8 cellular contexts compared by ENCODE assay signal in the genomic region with DNA sequence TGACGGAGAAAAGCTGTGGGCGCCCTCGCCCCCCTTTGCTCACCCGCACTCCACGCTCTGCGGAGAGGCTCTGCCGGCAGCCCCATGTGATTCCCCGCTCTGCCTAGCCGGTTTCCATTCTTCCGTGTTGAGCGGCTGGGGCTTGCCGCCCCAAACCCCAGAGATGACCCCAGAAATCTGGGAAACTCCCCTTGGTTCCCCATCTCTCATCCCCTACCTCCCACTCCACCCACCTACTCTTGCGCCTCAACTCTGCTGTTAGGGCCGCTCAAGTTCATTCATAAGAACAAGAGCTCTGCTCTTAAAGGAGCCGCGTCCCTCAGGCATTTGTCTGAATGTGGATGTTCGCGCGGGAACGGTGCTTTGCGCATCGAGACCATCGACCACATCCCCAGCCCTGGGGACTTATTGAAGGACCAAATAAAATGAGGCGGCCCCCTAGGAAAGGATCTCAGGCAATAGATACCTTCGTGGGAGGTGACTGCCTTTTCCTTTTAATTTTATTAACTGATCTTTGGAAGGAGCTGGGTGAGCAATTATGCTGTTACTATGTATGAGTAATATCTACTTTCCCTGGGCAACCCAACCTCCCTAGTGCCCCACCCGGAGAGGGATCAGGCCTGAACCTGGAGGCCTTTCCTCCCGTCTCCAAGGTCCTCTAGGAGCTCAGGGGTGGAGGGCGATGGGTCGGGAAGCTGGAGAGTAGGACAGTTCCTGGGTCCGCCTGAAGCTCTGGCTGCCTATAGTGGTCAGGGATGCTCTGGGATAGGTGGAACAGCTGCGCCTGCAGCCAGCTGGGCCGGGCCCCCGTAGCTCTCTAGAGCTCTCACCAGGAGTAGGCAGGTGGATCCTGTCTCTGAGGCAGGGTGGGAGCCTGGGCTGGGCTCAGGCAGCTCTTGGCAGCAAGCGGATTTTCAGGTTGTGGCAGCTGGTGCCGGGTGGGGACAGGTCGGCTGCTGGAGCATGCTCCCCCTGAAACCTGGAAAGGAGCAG. TPM values are rescaled to one million over a fixed set of nuclear protein-coding genes. Genes with fewer than 3 reads are reported as not detected.
DNase-seq lines count a peak whose midpoint lies in the region; ATAC-seq and TF ChIP-seq lines count a peak whose summit lies in the region.

No MANE protein-coding gene starts in this region.

- peak overlapping the region; percentile 66 for H3K9ac ChIP-seq in mesendoderm (ENCODE audit: low read length)

- POLR2A ChIA-PET in activated CD4-positive, alpha-beta T cell treated with anti-CD3 and anti-CD28 coated beads for 36 hours (lab: Charles Lee) = interaction anchor here (0.6 to 1.4 kb wide), 6 partner anchors 54 to 380 kb away, joined by 3 to 5 read pairs (median 4); a partner anchor contains a TSS

- no peak overlapping the region for H2AK5ac ChIP-seq in mesendoderm (ENCODE audit: low read length)

- H4K8ac ChIP-seq in mesendoderm (ENCODE audit: low read depth, low read length) = no peak overlapping the region

- peak overlapping the region; percentile 88 for H3K4me3 Mint-ChIP-seq in activated CD4-positive, alpha-beta T cell treated with anti-CD3 and anti-CD28 coated beads for 36 hours

- peaks cover 41% of the 10 kb centered on the region for H3K4me1 Mint-ChIP-seq in activated CD4-positive, alpha-beta T cell treated with anti-CD3 and anti-CD28 coated beads for 36 hours

- peak overlapping the region; percentile 79 for H3K4me3 ChIP-seq in coronary artery
- H3K4me3 ChIP-seq in mesendoderm (ENCODE audit: low read length) = peak overlapping the region; percentile 36

- peak overlapping the region; percentile 28 for H3K4ac ChIP-seq in mesendoderm (ENCODE audit: low read depth, low read length)

- H3K36me3 ChIP-seq in mesendoderm (ENCODE audit: control insufficient read depth, insufficient read depth, low read length) = no peaks in the 10 kb centered on the region

- CTCF ChIA-PET in activated CD4-positive, alpha-beta T cell treated with anti-CD3 and anti-CD28 coated beads for 36 hours (lab: Charles Lee) = interaction anchor here (0.6 to 2.5 kb wide), 9 partner anchors 8 to 920 kb away, joined by 3 to 23 read pairs (median 4); a partner anchor contains a TSS

- peaks cover 3% of the 10 kb centered on the region for H3K79me1 ChIP-seq in mesendoderm (ENCODE audit: low read length)

- H3K4me2 ChIP-seq in mesendoderm (ENCODE audit: low read length) = peak overlapping the region; percentile 51

- peak; percentile 30 for ATAC-seq in HG02943 (IDR thresholded peaks at IDR 0.05; ENCODE audit: low read depth, unreplicated experiment)
- peak; percentile 67 for ATAC-seq in activated CD4-positive, alpha-beta T cell treated with anti-CD3 and anti-CD28 coated beads for 36 hours

- H3K27me3 ChIP-seq in mesendoderm (ENCODE audit: insufficient read depth, low read length, poor library complexity) = no peaks in the 10 kb centered on the region

- H2BK120ac ChIP-seq in mesendoderm (ENCODE audit: low read depth, low read length) = no peak overlapping the region

- H3K27ac Mint-ChIP-seq in activated CD4-positive, alpha-beta T cell treated with anti-CD3 and anti-CD28 coated beads for 36 hours = peak overlapping the region; percentile 76

- H2BK15ac ChIP-seq in mesendoderm (replicated peaks; ENCODE audit: low read depth) = no peak overlapping the region

- TF ChIP-seq CTCF in coronary artery (IDR thresholded peaks at IDR 0.05) = no peak

- peak; percentile 38 for DNase-seq in SIG-M5 treated with dmso at 0.1 percent for 504 hours (lab: John Stamatoyannopoulos, UW; ENCODE audit: unreplicated experiment)
- no peak for DNase-seq in SIG-M5 (lab: John Stamatoyannopoulos, UW)
- DNase-seq in NCI-H2107 treated with DMSO at 0.1 percent for 48 hours (lab: John Stamatoyannopoulos, UW; ENCODE audit: unreplicated experiment) = peak; percentile 100
- peak; percentile 79 for DNase-seq in activated CD4-positive, alpha-beta T cell treated with anti-CD3 and anti-CD28 coated beads for 36 hours
- no peak for DNase-seq in coronary artery (ENCODE audit: low spot score)
- DNase-seq in mesendoderm = peak; percentile 48
- DNase-seq in stimulated activated CD8-positive, alpha-beta memory T cell treated with anti-CD3 and anti-CD28 coated beads, Interleukin-7, amount 100 ng/mL, for 48 hours (ENCODE audit: extremely low read depth in 1 of 2, low read depth in 1 of 2) = peak; percentile 42 to 59

- peak overlapping the region; percentile 75 for H3K56ac ChIP-seq in mesendoderm (ENCODE audit: low read length)

- H3K27ac ChIP-seq in coronary artery (no peak overlapping the region), mesendoderm (ENCODE audit: low read depth, low read length) (no peak overlapping the region)

- no CpG with 5 or more reads among the region's 36 CpGs for WGBS in mesendoderm (ENCODE audit: extremely low coverage, insufficient coverage, low lambda C conversion rate)

- H4K5ac ChIP-seq in mesendoderm (ENCODE audit: low read length) = no peak overlapping the region

- H3K18ac ChIP-seq in mesendoderm (ENCODE audit: low read length) = peak overlapping the region; percentile 53

- peaks cover 3% of the 10 kb centered on the region for H3K4me1 ChIP-seq in mesendoderm (ENCODE audit: control insufficient read depth, low read depth, low read length)

- H3K36me3 Mint-ChIP-seq in activated CD4-positive, alpha-beta T cell treated with anti-CD3 and anti-CD28 coated beads for 36 hours (ENCODE audit: low read depth) = peaks cover 23% of the 10 kb centered on the region

- peaks cover 1% of the 10 kb centered on the region for H3K79me2 ChIP-seq in mesendoderm (ENCODE audit: control insufficient read depth, insufficient read depth, low read length)

- no peaks in the 10 kb centered on the region for H3K9me3 Mint-ChIP-seq in activated CD4-positive, alpha-beta T cell treated with anti-CD3 and anti-CD28 coated beads for 36 hours (ENCODE audit: low read depth)

- intact Hi-C loops in activated CD4-positive, alpha-beta T cell treated with anti-CD3 and anti-CD28 coated beads for 36 hours (cut with DNase I, micrococcal nuclease) = loop anchor here (1.0 to 5.0 kb wide), 4 partner anchors 37 to 84 kb away; a partner anchor contains a TSS

- peak overlapping the region; percentile 74 for H3K23ac ChIP-seq in mesendoderm (ENCODE audit: low read length)

- H2BK5ac ChIP-seq in mesendoderm (ENCODE audit: low read length) = no peak overlapping the region

- no peaks in the 10 kb centered on the region for H3K27me3 Mint-ChIP-seq in activated CD4-positive, alpha-beta T cell treated with anti-CD3 and anti-CD28 coated beads for 36 hours

RNA-seq across cellular contexts. Expression of a gene that starts 0.9 kb away (rescaled TPM):
- 10 to 100 TPM in 1 of 2 experiments, 1 to 10 TPM in 1; 8.8 to 12.8 TPM for total RNA-seq in activated CD4-positive, alpha-beta T cell treated with anti-CD3 and anti-CD28 coated beads for 36 hours
- 13.6 TPM for polyA plus RNA-seq in mesendoderm (2013, experiment 1 of 2)
- polyA plus RNA-seq in mesendoderm (2013, experiment 2 of 2) = 14.1 TPM

RNA-seq across cellular contexts. Expression of a gene that starts 54.1 kb away (rescaled TPM):
- total RNA-seq in activated CD4-positive, alpha-beta T cell treated with anti-CD3 and anti-CD28 coated beads for 36 hours = under 1 TPM; 0.11 to 0.16 TPM
- polyA plus RNA-seq in mesendoderm (2013, experiment 1 of 2) = 15.3 TPM
- 15.0 TPM for polyA plus RNA-seq in mesendoderm (2013, experiment 2 of 2)

Comparison
In these comparisons a context has a peak if more than half of its experiments do, and no peak if none do; other contexts are left out.
1. DNase-seq: peak in SIG-M5 treated with dmso at 0.1 percent for 504 hours (single experiment), NCI-H2107 treated with DMSO at 0.1 percent for 48 hours (single experiment), activated CD4-positive, alpha-beta T cell treated with anti-CD3 and anti-CD28 coated beads for 36 hours (single experiment), mesendoderm (single experiment) and stimulated activated CD8-positive, alpha-beta memory T cell treated with anti-CD3 and anti-CD28 coated beads, Interleukin-7, amount 100 ng/mL, for 48 hours (2 of 2); none in SIG-M5 (single experiment) and coronary artery (single experiment).